8 cellular contexts compared by ENCODE assay signal in the genomic region with DNA sequence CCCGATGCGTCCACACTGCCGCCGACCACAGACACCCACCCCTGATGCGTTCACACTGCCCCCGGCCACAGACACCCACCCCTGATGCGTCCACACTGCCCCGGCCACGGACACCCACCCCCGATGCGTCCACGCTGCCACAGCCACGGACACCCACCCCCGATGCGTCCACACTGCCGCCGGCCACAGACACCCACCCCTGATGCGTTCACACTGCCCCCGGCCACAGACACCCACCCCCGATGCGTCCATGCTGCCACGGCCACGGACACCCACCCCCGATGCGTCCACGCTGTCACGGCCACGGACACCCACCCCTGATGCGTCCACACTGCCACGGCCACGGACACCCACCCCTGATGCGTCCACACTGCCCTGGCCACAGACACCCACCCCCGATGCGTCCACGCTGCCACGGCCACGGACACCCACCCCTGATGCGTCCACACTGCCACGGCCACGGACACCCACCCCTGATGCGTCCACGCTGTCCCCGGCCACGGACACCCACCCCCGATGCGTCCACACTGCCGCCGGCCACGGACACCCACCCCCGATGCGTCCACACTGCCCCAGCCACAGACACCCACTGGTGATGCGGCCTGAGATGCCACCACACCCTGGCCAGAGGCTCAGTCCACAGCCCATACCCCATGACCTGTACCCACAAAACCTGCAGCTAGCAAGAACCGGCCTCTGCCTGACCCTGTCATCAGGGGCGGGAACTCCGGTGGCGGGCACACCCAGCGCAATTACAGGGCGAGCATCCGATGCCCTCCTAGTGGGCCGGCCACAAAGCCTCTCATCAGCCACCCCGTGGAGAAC. TPM values are rescaled to one million over a fixed set of nuclear protein-coding genes. Genes with fewer than 3 reads are reported as not detected.
DNase-seq lines count a peak whose midpoint lies in the region; ATAC-seq and TF ChIP-seq lines count a peak whose summit lies in the region.
"Not testable (repeated sequence)": the region's sequence is repeated elsewhere in the genome, so short reads cannot be mapped to it uniquely, and the experiment has no call there.

No MANE protein-coding gene starts in this region.

- not testable (repeated sequence) for H3K36me3 Mint-ChIP-seq in activated CD4-positive, alpha-beta memory T cell treated with anti-CD3 and anti-CD28 coated beads for 36 hours; activated naive CD8-positive, alpha-beta T cell; mesothelial cell of epicardium

- not testable (repeated sequence) for H3K27ac ChIP-seq in Peyer's patch, transverse colon

- H3K27me3 Mint-ChIP-seq in activated CD4-positive, alpha-beta memory T cell treated with anti-CD3 and anti-CD28 coated beads for 36 hours; activated naive CD8-positive, alpha-beta T cell; mesothelial cell of epicardium (ENCODE audit: low read depth): not testable (repeated sequence)

- not testable (repeated sequence) for H3K9me3 ChIP-seq in BE2C, Peyer's patch, transverse colon

- TF ChIP-seq CTCF in BE2C (IDR thresholded peaks at IDR 0.05; ENCODE audit: low read depth, low read length); Peyer's patch (IDR thresholded peaks at IDR 0.05); mesothelial cell of epicardium (IDR thresholded peaks at IDR 0.05; ENCODE audit: unreplicated experiment); transverse colon (IDR thresholded peaks at IDR 0.05): not testable (repeated sequence)

- H3K4me1 ChIP-seq in BE2C = not testable (repeated sequence)
- H3K4me1 ChIP-seq in Peyer's patch (peaks cover 0 to 17% (median 12%) of the 10 kb centered on the region in 4 donors), transverse colon (peaks cover 15 to 39% (median 26%) of the 10 kb centered on the region in 4 donors)

- not testable (repeated sequence) for TF ChIP-seq POLR2A in Peyer's patch (IDR thresholded peaks at IDR 0.05); transverse colon (IDR thresholded peaks at IDR 0.05)

- H3K4me1 Mint-ChIP-seq in activated CD4-positive, alpha-beta memory T cell treated with anti-CD3 and anti-CD28 coated beads for 36 hours (ENCODE audit: low read depth) = peaks cover 68% of the 10 kb centered on the region
- peaks cover 63% of the 10 kb centered on the region for H3K4me1 Mint-ChIP-seq in activated naive CD8-positive, alpha-beta T cell (ENCODE audit: low read depth)
- peaks cover 21% of the 10 kb centered on the region for H3K4me1 Mint-ChIP-seq in mesothelial cell of epicardium

- POLR2A ChIA-PET in activated CD4-positive, alpha-beta memory T cell treated with anti-CD3 and anti-CD28 coated beads for 36 hours (lab: Charles Lee) = not testable (repeated sequence)

- H3K27ac Mint-ChIP-seq in activated CD4-positive, alpha-beta memory T cell treated with anti-CD3 and anti-CD28 coated beads for 36 hours = peak overlapping the region; percentile 33
- H3K27ac Mint-ChIP-seq in activated naive CD8-positive, alpha-beta T cell = peak overlapping the region; percentile 86
- H3K27ac Mint-ChIP-seq in mesothelial cell of epicardium = peak overlapping the region; percentile 34

- DNase-seq in BE2C (peak; percentile 9), Peyer's patch (peak in 2 of 3 donors; percentile 33 to 41), left cardiac atrium (peak; percentile 23), posterior vena cava (ENCODE audit: low spot score) (peak; percentile 49), transverse colon (peak; percentile 12)
- not testable (repeated sequence) for DNase-seq in activated CD4-positive, alpha-beta memory T cell treated with anti-CD3 and anti-CD28 coated beads for 36 hours; mesothelial cell of epicardium (ENCODE audit: low spot score in 2 of 2, unreplicated experiment in 2 of 2)

- not testable (repeated sequence) for H3K4me3 ChIP-seq in BE2C (ENCODE audit: low read depth, low read length); Peyer's patch; transverse colon

- not testable (repeated sequence) for TF ChIP-seq EP300 in transverse colon (IDR thresholded peaks at IDR 0.05; ENCODE audit: low read depth)

- CTCF ChIA-PET in activated CD4-positive, alpha-beta memory T cell treated with anti-CD3 and anti-CD28 coated beads for 36 hours (lab: Charles Lee) = not testable (repeated sequence)

- ATAC-seq in left cardiac atrium = not testable (repeated sequence)

- 94 to 95% methylated on average over 18 to 43 of the region's 61 CpGs for WGBS in transverse colon (ENCODE audit: low coverage in 1 of 2), 2 donors

- H3K36me3 ChIP-seq in BE2C, Peyer's patch, transverse colon: not testable (repeated sequence)

- in situ Hi-C loops in transverse colon (cut with MboI; ENCODE audit: low pct_ligation_motif_present in 1 of 4, low pct_unique_long_range_greater_than_20kb in 1 of 4, low sequenced_read_pairs in 3 of 4) = not testable (repeated sequence)

- intact Hi-C loops in activated CD4-positive, alpha-beta memory T cell treated with anti-CD3 and anti-CD28 coated beads for 36 hours (cut with micrococcal nuclease); left cardiac atrium (cut with DNase I); transverse colon (cut with DNase I; ENCODE audit: low total_unique reads): not testable (repeated sequence)
- intact Hi-C loops in posterior vena cava (cut with DNase I) = loop anchor here in 1 of 2 donors (5.0 kb wide), 1 partner anchor 37 kb away; no protein-coding TSS in a partner anchor

- not testable (repeated sequence) for H3K27me3 ChIP-seq in BE2C, Peyer's patch, transverse colon

- not testable (repeated sequence) for H3K4me3 Mint-ChIP-seq in activated CD4-positive, alpha-beta memory T cell treated with anti-CD3 and anti-CD28 coated beads for 36 hours; mesothelial cell of epicardium
- peak overlapping the region; percentile 47 for H3K4me3 Mint-ChIP-seq in activated naive CD8-positive, alpha-beta T cell

- not testable (repeated sequence) for H3K9me3 Mint-ChIP-seq in activated CD4-positive, alpha-beta memory T cell treated with anti-CD3 and anti-CD28 coated beads for 36 hours; activated naive CD8-positive, alpha-beta T cell (ENCODE audit: low read depth); mesothelial cell of epicardium

RNA-seq across cellular contexts. Expression of gene RASA3, which starts 28.4 kb away (rescaled TPM):
- 5.1 TPM for polyA plus RNA-seq in BE2C (2012; ENCODE audit: insufficient read depth, insufficient read length, low read depth)
- total RNA-seq in Peyer's patch = 10 to 100 TPM in 1 of 4 donors, 1 to 10 TPM in 3; 3.5 to 41.3 (median 6.9) TPM
- total RNA-seq in activated CD4-positive, alpha-beta memory T cell treated with anti-CD3 and anti-CD28 coated beads for 36 hours = 10 to 100 TPM; 45.9 to 49.3 TPM
- 10 to 100 TPM; 19.9 to 20.1 TPM for total RNA-seq in left cardiac atrium
- total RNA-seq in mesothelial cell of epicardium = 13.5 to 14.6 TPM (median 13.7 TPM) in 3 replicates
- 10 to 100 TPM; 28.8 to 30.1 TPM for total RNA-seq in posterior vena cava
- total RNA-seq in transverse colon = 10 to 100 TPM in 1 of 4 donors, 1 to 10 TPM in 3; 4.4 to 15.6 (median 8.5) TPM

Comparison
In these comparisons a context has a peak if more than half of its experiments do, and no peak if none do; other contexts are left out.
1. H3K27ac Mint-ChIP-seq: peak in every context shown above with its lines; median percentile 86 in activated naive CD8-positive, alpha-beta T cell; 34 in mesothelial cell of epicardium; 33 in activated CD4-positive, alpha-beta memory T cell treated with anti-CD3 and anti-CD28 coated beads for 36 hours.